8 cellular contexts compared by ENCODE assay signal in the genomic region with DNA sequence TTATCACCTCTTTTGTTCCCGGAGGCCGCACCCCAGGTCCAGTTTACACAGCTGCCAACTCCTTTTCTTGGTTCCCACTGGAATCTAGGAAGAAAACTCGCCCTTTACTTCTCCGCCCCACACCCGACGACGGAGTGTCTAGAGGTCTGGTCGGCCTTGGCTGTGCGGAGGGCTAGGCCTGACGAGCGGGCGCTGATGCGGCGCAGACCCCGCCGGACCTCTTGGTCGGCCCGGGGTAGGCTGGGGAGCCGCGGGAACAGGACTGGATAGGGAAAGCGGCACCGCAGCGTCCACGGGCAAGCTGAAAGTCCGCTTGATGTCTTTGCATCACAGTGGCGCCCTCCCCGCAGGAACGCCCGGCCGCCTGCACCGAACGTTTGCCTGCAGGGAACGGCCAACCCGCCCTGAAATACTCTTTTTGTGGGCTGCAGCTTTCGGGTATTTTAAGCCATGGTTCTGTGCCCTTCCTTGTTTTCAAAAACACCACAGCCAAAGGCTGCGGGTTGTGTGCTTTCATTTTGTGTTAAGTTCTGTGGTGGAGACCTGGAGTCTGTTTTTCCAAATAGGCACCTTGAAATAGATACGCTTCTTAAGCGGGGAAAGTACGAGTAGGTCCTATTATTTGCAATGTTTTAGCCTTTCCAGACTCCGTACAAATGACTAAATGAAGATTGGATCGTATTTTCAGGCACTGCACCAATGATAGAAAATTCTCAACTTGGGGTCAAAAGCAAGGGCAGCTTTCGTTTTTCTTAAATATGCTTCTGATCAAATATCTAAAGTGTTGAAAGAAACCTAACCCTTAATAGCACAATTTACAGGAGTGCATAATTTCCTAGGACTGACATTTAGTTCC. TPM values are rescaled to one million over a fixed set of nuclear protein-coding genes. Genes with fewer than 3 reads are reported as not detected.
DNase-seq lines count a peak whose midpoint lies in the region; ATAC-seq and TF ChIP-seq lines count a peak whose summit lies in the region.

No MANE protein-coding gene starts in this region.

- peak overlapping the region; percentile 82 for H3K27ac ChIP-seq in PC-9
- H3K27ac ChIP-seq in osteoblast (ENCODE audit: low read depth, low read length) = peak overlapping the region; percentile 95

- H3K27ac Mint-ChIP-seq in activated naive CD4-positive, alpha-beta T cell treated with anti-CD3 and anti-CD28 coated beads, Interleukin-2, amount 50 U/mL, for 24 hours = peak overlapping the region; percentile 99

- BruUV-seq in PC-9 (replicated peaks; lab: Mats Ljungman, UMichigan) = TSS peak; percentile 83

- ATAC-seq in GM19324 (IDR thresholded peaks at IDR 0.05; ENCODE audit: low FRiP score, unreplicated experiment) = peak; percentile 26
- peak; percentile 12 for ATAC-seq in HG03378 (IDR thresholded peaks at IDR 0.05; ENCODE audit: unreplicated experiment)
- peak; percentile 62 for ATAC-seq in Right ventricle myocardium superior (ENCODE audit: poor library complexity)

- peaks cover 15% of the 10 kb centered on the region for H3K36me3 Mint-ChIP-seq in activated naive CD4-positive, alpha-beta T cell treated with anti-CD3 and anti-CD28 coated beads, Interleukin-2, amount 50 U/mL, for 24 hours

- intact Hi-C loops in PC-9 (cut with micrococcal nuclease; ENCODE audit: unreplicated experiment) (loop anchor here (1.0 to 2.0 kb wide), 4 partner anchors 40 to 73 kb away; a partner anchor contains a TSS), Right ventricle myocardium superior (cut with DNase I) (loop anchor here (5.0 kb wide), 3 partner anchors 44 to 74 kb away; a partner anchor contains a TSS)

- DNase-seq in C1 segment of cervical spinal cord (lab: John Stamatoyannopoulos, UW) (peak in 9 of 14 donors; percentile 64 to 90 (median 80)), PC-9 (peak in 1 of 2 experiments; percentile 33), Right ventricle myocardium superior (peak; percentile 85), osteoblast (ENCODE audit: insufficient read length, low spot score, missing footprints) (peak; percentile 65), kidney tubule cell (ENCODE audit: low spot score) (no peak)

- H3K79me2 ChIP-seq in PC-9 (ENCODE audit: low read depth) = peaks cover 63% of the 10 kb centered on the region
- peaks cover 45% of the 10 kb centered on the region for H3K79me2 ChIP-seq in osteoblast (ENCODE audit: insufficient read depth, low read length)

- TF ChIP-seq CTCF in PC-9 (conservative IDR thresholded peaks at IDR 0.05) (no peak; the same call in 1 of the 2 replicates), osteoblast (IDR thresholded peaks at IDR 0.05; ENCODE audit: extremely low read depth, low read depth, low read length) (no peak)

- H2AFZ ChIP-seq in PC-9 (peak overlapping the region; percentile 78), osteoblast (ENCODE audit: low read length) (peak overlapping the region; percentile 87)

- H3K4me1 ChIP-seq in PC-9 (replicated peaks; ENCODE audit: insufficient read depth) (peaks cover 21% of the 10 kb centered on the region), osteoblast (ENCODE audit: insufficient read depth, low read length) (peaks cover 10% of the 10 kb centered on the region)

- H3K36me3 ChIP-seq in PC-9 (ENCODE audit: low read depth) (peaks cover 21% of the 10 kb centered on the region), osteoblast (ENCODE audit: insufficient read depth, low read length) (peaks cover 21% of the 10 kb centered on the region)

- no peaks in the 10 kb centered on the region for H3K9me3 ChIP-seq in PC-9 (ENCODE audit: insufficient read depth, low read depth)
- no peaks in the 10 kb centered on the region for H3K9me3 ChIP-seq in osteoblast (ENCODE audit: low read depth, low read length)

- H3K9me2 ChIP-seq in PC-9 (ENCODE audit: insufficient read depth) = no peaks in the 10 kb centered on the region

- CTCF ChIA-PET in PC-9 (lab: Charles Lee) = interaction anchor here (1.2 to 1.5 kb wide), 2 partner anchors 50 to 51 kb away, joined by 3 read pairs; a partner anchor contains a TSS

- H4K20me1 ChIP-seq in PC-9 (ENCODE audit: insufficient read depth) = no peaks in the 10 kb centered on the region
- H4K20me1 ChIP-seq in osteoblast (ENCODE audit: insufficient read depth, low read length) = no peaks in the 10 kb centered on the region

- H3K27me3 ChIP-seq in PC-9 (ENCODE audit: insufficient read depth, low read depth) = no peaks in the 10 kb centered on the region
- H3K27me3 ChIP-seq in osteoblast (ENCODE audit: insufficient read depth, low read length) = no peaks in the 10 kb centered on the region

- peak overlapping the region; percentile 96 for H3K4me3 ChIP-seq in PC-9
- peak overlapping the region; percentile 95 for H3K4me3 ChIP-seq in osteoblast (ENCODE audit: insufficient read depth, low read length)

- peaks cover 58% of the 10 kb centered on the region for H3K4me1 Mint-ChIP-seq in activated naive CD4-positive, alpha-beta T cell treated with anti-CD3 and anti-CD28 coated beads, Interleukin-2, amount 50 U/mL, for 24 hours

- POLR2A ChIA-PET in PC-9 (lab: Charles Lee; ENCODE audit: unreplicated experiment) = interaction anchor here (0.6 to 1.0 kb wide), 7 partner anchors 39 to 76 kb away, joined by 3 to 15 read pairs (median 4); a partner anchor contains a TSS

- no peaks in the 10 kb centered on the region for H3K9me3 Mint-ChIP-seq in activated naive CD4-positive, alpha-beta T cell treated with anti-CD3 and anti-CD28 coated beads, Interleukin-2, amount 50 U/mL, for 24 hours

- H3K4me3 Mint-ChIP-seq in activated naive CD4-positive, alpha-beta T cell treated with anti-CD3 and anti-CD28 coated beads, Interleukin-2, amount 50 U/mL, for 24 hours = peak overlapping the region; percentile 98

- no peaks in the 10 kb centered on the region for H3K27me3 Mint-ChIP-seq in activated naive CD4-positive, alpha-beta T cell treated with anti-CD3 and anti-CD28 coated beads, Interleukin-2, amount 50 U/mL, for 24 hours

- H3K4me2 ChIP-seq in PC-9 (peak overlapping the region; percentile 94), osteoblast (ENCODE audit: insufficient read depth, low read length) (peak overlapping the region; percentile 82)

- H3F3A ChIP-seq in PC-9 (ENCODE audit: insufficient read depth, low read depth) = peaks cover 9% of the 10 kb centered on the region; the same call in 1 of the 2 replicates

RNA-seq across cellular contexts. Expression of a gene that starts 0.9 kb away (rescaled TPM):
- total RNA-seq in PC-9 (2021) (14.7 and 21.5 TPM in 2 replicates), Right ventricle myocardium superior (37.4 TPM), osteoblast (29.7 and 32.7 TPM in 2 replicates)

RNA-seq across cellular contexts. Expression of a gene that starts 50.0 kb away (rescaled TPM):
- total RNA-seq in PC-9 (2021) (353 and 439 TPM in 2 replicates), Right ventricle myocardium superior (714 TPM), osteoblast (748 and 782 TPM in 2 replicates)

Comparison
In these comparisons a context has a peak if more than half of its experiments do, and no peak if none do; other contexts are left out.
1. ATAC-seq: peak in every context shown above with its lines; median percentile 62 in Right ventricle myocardium superior; 26 in GM19324; 12 in HG03378.